ENCODE assay signal across 32 cellular contexts in the genomic region with DNA sequence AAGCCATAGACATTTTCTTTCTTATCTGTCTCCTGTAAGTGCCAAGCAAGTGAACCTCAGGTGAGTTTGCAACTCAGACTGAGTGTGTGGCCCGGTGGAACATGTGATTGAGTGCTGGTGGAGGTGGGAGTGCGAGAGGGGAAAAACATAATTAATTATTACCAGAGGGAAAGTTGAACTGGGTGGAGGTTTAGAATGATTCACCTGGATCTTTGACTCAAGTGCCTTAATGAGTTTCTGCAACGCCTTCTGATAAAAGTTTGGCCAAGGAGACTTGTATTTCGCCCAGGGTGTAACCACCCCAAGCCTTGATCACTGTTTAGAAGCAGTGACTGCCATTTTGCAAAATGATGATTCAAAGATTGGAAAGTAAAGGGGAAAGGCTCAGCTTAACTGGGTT.
DNase-seq lines count a peak whose midpoint lies in the region; ATAC-seq and TF ChIP-seq lines count a peak whose summit lies in the region.
"Had no signal": no experiment of that assay in that cellular context is flagged by ENCODE, and none has a peak within 500 bp of the region (broad histone marks: within the 10 kb centered on the region; RNA-seq: fewer than 3 reads in every experiment).

No MANE protein-coding gene starts in this region.

- H3K9me3 ChIP-seq in suprapubic skin (no peaks in the 10 kb centered on the region), endodermal cell (ENCODE audit: control insufficient read depth, low read length) (no peaks in the 10 kb centered on the region)
- H3K9me3 ChIP-seq: colonic mucosa, thoracic aorta, uterus had no signal

- TF ChIP-seq CTCF in suprapubic skin (IDR thresholded peaks at IDR 0.05) (no peak), endodermal cell (conservative IDR thresholded peaks at IDR 0.05) (no peak)

- WGBS in suprapubic skin, result 41% methylated on average over 4 of the region's 4 CpGs
- WGBS in endodermal cell (ENCODE audit: insufficient coverage in 1 of 2, insufficient read length in 1 of 2), 2 experiments, result 92 to 94% methylated on average over 2 to 4 of the region's 4 CpGs

- ATAC-seq in activated CD4-positive, alpha-beta T cell treated with anti-CD3 and anti-CD28 coated beads for 36 hours, result peak; percentile 36
- ATAC-seq: natural killer cell; PC-3; stimulated activated naive B cell treated with anti-CD40 and anti-IgM and Interleukin-4, amounts not matched to agents 10 μg/mL and 1 μg/mL and 100 μg/mL, for 72 hours; T-helper 17 cell had no signal

- H3K27ac ChIP-seq in suprapubic skin (peak overlapping the region; percentile 66), endodermal cell (ENCODE audit: low read depth, low read length) (no peak overlapping the region)
- H3K27ac ChIP-seq: C4-2B, colonic mucosa, epithelial cell of prostate, HL-60, KMS-11, thoracic aorta, uterus had no signal

- no peak for DNase-seq in activated CD4-positive, alpha-beta T cell treated with anti-CD3 and anti-CD28 coated beads for 36 hours
- no peak for DNase-seq in activated CD4-positive, alpha-beta T cell treated with anti-CD3 and anti-CD28 coated beads for 4 hours
- DNase-seq in stimulated activated CD4-positive, alpha-beta T cell treated with anti-CD3 and anti-CD28 coated beads, Interleukin-4, amount 100 ng/mL, for 24 hours, result peak; percentile 5
- DNase-seq in stimulated activated CD4-positive, alpha-beta T cell treated with anti-CD3 and anti-CD28 coated beads, Interleukin-4, amount 100 ng/mL, for 1 hour, result no peak
- DNase-seq in kidney tubule cell (ENCODE audit: low spot score) (peak; percentile 89), suprapubic skin (ENCODE audit: low spot score in 2 of 2) (no peak), endodermal cell (no peak), HuH-7 (ENCODE audit: low spot score) (no peak)
- DNase-seq: 8988T; activated CD4-positive, alpha-beta T cell treated with anti-CD3 and anti-CD28 coated beads, Interleukin-2, amount 10 ng/mL, durations not matched to agents 24 days and 14 days; colonic mucosa; COR-L47; effector CD4-positive, alpha-beta T cell; glutamatergic neuron; H9; islet precursor cell; natural killer cell; NCI-H1417; NCI-H2081 treated with DMSO at 0.1 percent for 48 hours; NCI-H2227 treated with DMSO at 0.1 percent for 48 hours; NCI-H526 treated with DMSO at 0.1 percent for 48 hours; occipital lobe; PC-3; stimulated activated naive B cell treated with anti-CD40 and anti-IgM and Interleukin-4, amounts not matched to agents 10 μg/mL and 1 μg/mL and 100 μg/mL, for 72 hours; T-helper 17 cell; uterus had no signal

- no peak overlapping the region for H3K4me3 Mint-ChIP-seq in activated CD4-positive, alpha-beta T cell treated with anti-CD3 and anti-CD28 coated beads for 36 hours
- H3K4me3 Mint-ChIP-seq in endodermal cell, result no peak overlapping the region
- H3K4me3 Mint-ChIP-seq: activated CD4-positive, alpha-beta T cell treated with anti-CD3 and anti-CD28 coated beads, Interleukin-2, amount 10 ng/mL, durations not matched to agents 24 days and 14 days; H9; natural killer cell; stimulated activated naive B cell treated with anti-CD40 and anti-IgM and Interleukin-4, amounts not matched to agents 10 μg/mL and 1 μg/mL and 100 μg/mL, for 72 hours; T-helper 17 cell had no signal

- peaks cover 6% of the 10 kb centered on the region for H3K4me1 Mint-ChIP-seq in activated CD4-positive, alpha-beta T cell treated with anti-CD3 and anti-CD28 coated beads for 36 hours
- peaks cover 3% of the 10 kb centered on the region for H3K4me1 Mint-ChIP-seq in endodermal cell
- H3K4me1 Mint-ChIP-seq: activated CD4-positive, alpha-beta T cell treated with anti-CD3 and anti-CD28 coated beads, Interleukin-2, amount 10 ng/mL, durations not matched to agents 24 days and 14 days; H9; natural killer cell; stimulated activated naive B cell treated with anti-CD40 and anti-IgM and Interleukin-4, amounts not matched to agents 10 μg/mL and 1 μg/mL and 100 μg/mL, for 72 hours; T-helper 17 cell had no signal

- POLR2A ChIA-PET in activated CD4-positive, alpha-beta T cell treated with anti-CD3 and anti-CD28 coated beads for 36 hours (lab: Charles Lee), result no interaction called here

- no peak overlapping the region for H3K27ac Mint-ChIP-seq in activated CD4-positive, alpha-beta T cell treated with anti-CD3 and anti-CD28 coated beads for 36 hours
- no peak overlapping the region for H3K27ac Mint-ChIP-seq in endodermal cell
- H3K27ac Mint-ChIP-seq: activated CD4-positive, alpha-beta T cell treated with anti-CD3 and anti-CD28 coated beads, Interleukin-2, amount 10 ng/mL, durations not matched to agents 24 days and 14 days; H9; natural killer cell; stimulated activated naive B cell treated with anti-CD40 and anti-IgM and Interleukin-4, amounts not matched to agents 10 μg/mL and 1 μg/mL and 100 μg/mL, for 72 hours; T-helper 17 cell had no signal

- peaks cover 5% of the 10 kb centered on the region for H3K4me1 ChIP-seq in suprapubic skin
- H3K4me1 ChIP-seq in endodermal cell (ENCODE audit: control insufficient read depth, insufficient read depth, low read length), result no peaks in the 10 kb centered on the region
- H3K4me1 ChIP-seq: colonic mucosa, uterus had no signal

- H3K4me3 ChIP-seq in suprapubic skin (no peak overlapping the region), endodermal cell (ENCODE audit: low read length) (no peak overlapping the region)
- H3K4me3 ChIP-seq: colonic mucosa, lung, thoracic aorta, uterus had no signal

- CTCF ChIA-PET in activated CD4-positive, alpha-beta T cell treated with anti-CD3 and anti-CD28 coated beads for 36 hours (lab: Charles Lee), result interaction anchor here (1.0 kb wide), 1 partner anchor 1043 kb away, joined by 4 read pairs; no protein-coding TSS in a partner anchor

- H3K27me3 Mint-ChIP-seq in activated CD4-positive, alpha-beta T cell treated with anti-CD3 and anti-CD28 coated beads for 36 hours, result peaks cover 10% of the 10 kb centered on the region
- no peaks in the 10 kb centered on the region for H3K27me3 Mint-ChIP-seq in endodermal cell (ENCODE audit: insufficient read depth)
- H3K27me3 Mint-ChIP-seq: activated CD4-positive, alpha-beta T cell treated with anti-CD3 and anti-CD28 coated beads, Interleukin-2, amount 10 ng/mL, durations not matched to agents 24 days and 14 days had no signal

- no peaks in the 10 kb centered on the region for H3K36me3 ChIP-seq in suprapubic skin
- H3K36me3 ChIP-seq in endodermal cell (ENCODE audit: control insufficient read depth, insufficient read depth, low read length), result no peaks in the 10 kb centered on the region
- H3K36me3 ChIP-seq: colonic mucosa, thoracic aorta, uterus had no signal

- H3K9me3 Mint-ChIP-seq in activated CD4-positive, alpha-beta T cell treated with anti-CD3 and anti-CD28 coated beads for 36 hours (ENCODE audit: low read depth), result no peaks in the 10 kb centered on the region
- no peaks in the 10 kb centered on the region for H3K9me3 Mint-ChIP-seq in endodermal cell
- H3K9me3 Mint-ChIP-seq: activated CD4-positive, alpha-beta T cell treated with anti-CD3 and anti-CD28 coated beads, Interleukin-2, amount 10 ng/mL, durations not matched to agents 24 days and 14 days; H9; natural killer cell had no signal

- no peak for TF ChIP-seq EP300 in suprapubic skin (IDR thresholded peaks at IDR 0.05)

- no peaks in the 10 kb centered on the region for H3K36me3 Mint-ChIP-seq in activated CD4-positive, alpha-beta T cell treated with anti-CD3 and anti-CD28 coated beads for 36 hours (ENCODE audit: low read depth)
- H3K36me3 Mint-ChIP-seq in endodermal cell (ENCODE audit: low read depth), result no peaks in the 10 kb centered on the region
- H3K36me3 Mint-ChIP-seq: natural killer cell; stimulated activated naive B cell treated with anti-CD40 and anti-IgM and Interleukin-4, amounts not matched to agents 10 μg/mL and 1 μg/mL and 100 μg/mL, for 72 hours had no signal

- H3K9ac ChIP-seq in endodermal cell (ENCODE audit: extremely low read depth, low read length, poor library complexity, severe bottlenecking), result no peak overlapping the region
- H3K9ac ChIP-seq: KMS-11 had no signal

- no peak for TF ChIP-seq POLR2A in suprapubic skin (IDR thresholded peaks at IDR 0.05)

- intact Hi-C loops in activated CD4-positive, alpha-beta T cell treated with anti-CD3 and anti-CD28 coated beads for 36 hours (cut with DNase I, micrococcal nuclease), result no loop called here

- H3K27me3 ChIP-seq in suprapubic skin (no peaks in the 10 kb centered on the region), endodermal cell (ENCODE audit: control insufficient read depth, insufficient read depth, low read length, poor library complexity, severe bottlenecking) (no peaks in the 10 kb centered on the region)
- H3K27me3 ChIP-seq: colonic mucosa, uterus had no signal

Comparison
In these comparisons a context has a peak if more than half of its experiments do, and no peak if none do; other contexts are left out.
1. DNase-seq: peak in stimulated activated CD4-positive, alpha-beta T cell treated with anti-CD3 and anti-CD28 coated beads, Interleukin-4, amount 100 ng/mL, for 24 hours (single experiment) and kidney tubule cell (single experiment); none in activated CD4-positive, alpha-beta T cell treated with anti-CD3 and anti-CD28 coated beads for 36 hours (single experiment), activated CD4-positive, alpha-beta T cell treated with anti-CD3 and anti-CD28 coated beads for 4 hours (0 of 2), stimulated activated CD4-positive, alpha-beta T cell treated with anti-CD3 and anti-CD28 coated beads, Interleukin-4, amount 100 ng/mL, for 1 hour (single experiment), suprapubic skin (0 of 2), endodermal cell (single experiment) and HuH-7 (single experiment).